22 cellular contexts compared by ENCODE assay signal in the genomic region with DNA sequence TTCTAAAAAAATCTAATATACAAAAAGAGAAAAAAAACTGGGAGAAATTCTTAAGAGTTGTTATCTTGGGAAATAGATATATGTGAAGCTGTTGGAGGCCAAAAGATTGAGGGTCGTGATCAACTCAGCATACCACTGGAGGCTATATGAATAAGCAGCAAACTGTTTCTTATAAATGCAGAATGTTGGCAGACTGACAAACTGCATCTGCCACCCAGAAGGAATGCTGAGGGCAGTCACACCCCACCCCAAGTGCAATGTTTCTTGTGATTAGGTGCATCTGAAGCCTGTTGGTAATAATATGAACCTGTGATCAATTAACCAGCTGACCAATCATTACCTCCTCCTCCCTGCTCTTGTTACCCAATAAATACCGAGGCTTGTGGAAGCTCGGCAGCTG.
"Had no signal": no experiment of that assay in that cellular context is flagged by ENCODE, and none has a peak within 500 bp of the region (broad histone marks: within the 10 kb centered on the region; RNA-seq: fewer than 3 reads in every experiment).

No MANE protein-coding gene starts in this region.

- ATAC-seq: foreskin keratinocyte; left lobe of liver; lower lobe of right lung; naive thymus-derived CD8-positive, alpha-beta T cell; right lobe of liver; stimulated activated memory B cell treated with anti-CD40 and anti-IgM and Interleukin-4, amounts not matched to agents 10 μg/mL and 1 μg/mL and 100 μg/mL, for 72 hours had no signal

- H3K27ac ChIP-seq: foreskin keratinocyte, lower lobe of right lung, neural progenitor cell, right lobe of liver, testis, uterus, WERI-Rb-1 had no signal

- H3K4me3 ChIP-seq: lower lobe of right lung, neural progenitor cell, right lobe of liver, testis, uterus had no signal

- DNase-seq: activated CD4-positive, alpha-beta T cell treated with anti-CD3 and anti-CD28 coated beads for 1 hour; activated CD8-positive, alpha-beta memory T cell treated with anti-CD3 and anti-CD28 coated beads for 24 hours; activated CD8-positive, alpha-beta memory T cell treated with anti-CD3 and anti-CD28 coated beads, Interleukin-2, amount 50 U/mL, for 4 hours; activated naive CD4-positive, alpha-beta T cell treated with Interleukin-2 at 50 U/mL for 16 hours; activated naive CD8-positive, alpha-beta T cell treated with anti-CD3 and anti-CD28 coated beads for 36 hours; activated T-cell treated with anti-CD3 and anti-CD28 coated beads, Interleukin-2, amount 50 U/mL, for 48 hours; amniotic stem cell; cerebellar nuclear complex; kidney; lower lobe of right lung; naive thymus-derived CD8-positive, alpha-beta T cell; posterior cingulate gyrus; right lobe of liver; small intestine; testis; trophoblast cell; uterus; WERI-Rb-1 had no signal
